In the genomic region with DNA sequence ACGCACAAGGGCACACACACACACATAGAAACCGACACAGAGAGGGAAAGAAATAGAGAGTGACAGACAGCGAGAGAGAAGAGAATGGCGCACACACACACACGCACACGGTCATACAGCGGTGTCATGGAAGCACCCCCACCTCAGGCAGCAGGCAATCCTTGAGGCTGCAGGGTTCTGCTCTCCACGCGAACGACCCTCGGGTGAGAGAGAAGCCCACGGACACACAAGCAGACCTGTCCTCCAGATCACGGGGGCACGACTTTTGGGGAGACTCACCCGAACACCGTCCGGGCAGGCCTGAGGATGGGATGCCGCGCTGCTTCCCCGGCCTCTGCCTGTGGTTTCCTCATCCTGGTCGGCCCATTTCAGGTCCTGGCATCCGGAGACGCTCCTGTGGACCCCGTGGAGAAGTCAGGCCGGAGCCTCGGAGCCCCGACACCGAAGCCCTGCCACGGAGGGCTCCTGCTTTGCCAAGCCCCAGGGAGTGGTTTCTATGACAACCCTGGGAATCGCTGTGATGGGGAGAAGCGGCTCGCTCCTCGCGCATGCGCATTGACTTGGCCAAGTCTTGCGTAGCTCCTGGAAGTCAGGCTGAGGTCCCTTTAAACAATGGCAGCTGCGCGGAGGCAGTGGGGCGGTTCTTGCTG, we compare ENCODE assay signal across 9 cellular contexts.
DNase-seq lines count a peak whose midpoint lies in the region; ATAC-seq, FAIRE-seq and TF ChIP-seq lines count a peak whose summit lies in the region.
"Had no signal": no experiment of that assay in that cellular context is flagged by ENCODE, and none has a peak within 500 bp of the region (broad histone marks: within the 10 kb centered on the region; RNA-seq: fewer than 3 reads in every experiment).

No MANE protein-coding gene starts in this region.

- no peak for TF ChIP-seq CTCF in activated CD8-positive, alpha-beta T cell treated with anti-CD3 and anti-CD28 coated beads for 36 hours (IDR thresholded peaks at IDR 0.05)
- TF ChIP-seq CTCF in astrocyte (IDR thresholded peaks at IDR 0.05; ENCODE audit: insufficient read depth, low read depth, low read length), result no peak

- H3K27ac Mint-ChIP-seq in activated CD8-positive, alpha-beta T cell treated with anti-CD3 and anti-CD28 coated beads for 36 hours, result no peak overlapping the region
- H3K27ac Mint-ChIP-seq in activated CD8-positive, alpha-beta T cell treated with anti-CD3 and anti-CD28 coated beads, Interleukin-2, amount 10 ng/mL, durations not matched to agents 7 days and 5 days, result no peak overlapping the region
- H3K27ac Mint-ChIP-seq in astrocyte (ENCODE audit: unreplicated experiment), result no peak overlapping the region

- intact Hi-C loops in activated CD8-positive, alpha-beta T cell treated with anti-CD3 and anti-CD28 coated beads for 36 hours (cut with micrococcal nuclease), result no loop called here

- H3K4me3 ChIP-seq in astrocyte (ENCODE audit: insufficient read depth, low read depth, low read length), result peak overlapping the region; percentile 51

- H3K36me3 ChIP-seq in astrocyte (ENCODE audit: insufficient read depth, low read length), result no peaks in the 10 kb centered on the region

- no peak overlapping the region for H3K27ac ChIP-seq in astrocyte (ENCODE audit: low read depth, low read length)

- H3K9me3 Mint-ChIP-seq in activated CD8-positive, alpha-beta T cell treated with anti-CD3 and anti-CD28 coated beads for 36 hours, result peaks cover 7% of the 10 kb centered on the region
- no peaks in the 10 kb centered on the region for H3K9me3 Mint-ChIP-seq in activated CD8-positive, alpha-beta T cell treated with anti-CD3 and anti-CD28 coated beads, Interleukin-2, amount 10 ng/mL, durations not matched to agents 7 days and 5 days (ENCODE audit: insufficient read depth)
- peaks cover 4% of the 10 kb centered on the region for H3K9me3 Mint-ChIP-seq in astrocyte (ENCODE audit: unreplicated experiment)

- H3K36me3 Mint-ChIP-seq in activated CD8-positive, alpha-beta T cell treated with anti-CD3 and anti-CD28 coated beads for 36 hours (ENCODE audit: low read depth), result no peaks in the 10 kb centered on the region
- no peaks in the 10 kb centered on the region for H3K36me3 Mint-ChIP-seq in activated CD8-positive, alpha-beta T cell treated with anti-CD3 and anti-CD28 coated beads, Interleukin-2, amount 10 ng/mL, durations not matched to agents 7 days and 5 days (ENCODE audit: low read depth)
- H3K36me3 Mint-ChIP-seq in astrocyte (ENCODE audit: low read depth, unreplicated experiment), result no peaks in the 10 kb centered on the region

- no peaks in the 10 kb centered on the region for H3K9me3 ChIP-seq in astrocyte (ENCODE audit: insufficient read depth, low read depth, low read length)

- H3K4me3 Mint-ChIP-seq in activated CD8-positive, alpha-beta T cell treated with anti-CD3 and anti-CD28 coated beads for 36 hours, result peak overlapping the region; percentile 28
- H3K4me3 Mint-ChIP-seq in activated CD8-positive, alpha-beta T cell treated with anti-CD3 and anti-CD28 coated beads, Interleukin-2, amount 10 ng/mL, durations not matched to agents 7 days and 5 days, result no peak overlapping the region
- H3K4me3 Mint-ChIP-seq in astrocyte (ENCODE audit: unreplicated experiment), result no peak overlapping the region
- H3K4me3 Mint-ChIP-seq: neural crest cell had no signal

- H3K4me2 ChIP-seq in astrocyte (ENCODE audit: low read length), result peak overlapping the region; percentile 81

- H4K20me1 ChIP-seq in astrocyte (ENCODE audit: insufficient read depth, low read length), result no peaks in the 10 kb centered on the region

- POLR2A ChIA-PET in activated CD8-positive, alpha-beta T cell treated with anti-CD3 and anti-CD28 coated beads for 36 hours (lab: Charles Lee), result no interaction called here
- POLR2A ChIA-PET in activated CD8-positive, alpha-beta T cell treated with anti-CD3 and anti-CD28 coated beads, Interleukin-2, amount 10 ng/mL, durations not matched to agents 7 days and 5 days (lab: Charles Lee), result no interaction called here

- H3K27me3 Mint-ChIP-seq in activated CD8-positive, alpha-beta T cell treated with anti-CD3 and anti-CD28 coated beads for 36 hours, result peaks cover 8% of the 10 kb centered on the region
- peaks cover 5% of the 10 kb centered on the region for H3K27me3 Mint-ChIP-seq in activated CD8-positive, alpha-beta T cell treated with anti-CD3 and anti-CD28 coated beads, Interleukin-2, amount 10 ng/mL, durations not matched to agents 7 days and 5 days (ENCODE audit: low read depth)
- no peaks in the 10 kb centered on the region for H3K27me3 Mint-ChIP-seq in astrocyte (ENCODE audit: low read depth, unreplicated experiment)

- CTCF ChIA-PET in activated CD8-positive, alpha-beta T cell treated with anti-CD3 and anti-CD28 coated beads for 36 hours (lab: Charles Lee), result no interaction called here
- CTCF ChIA-PET in activated CD8-positive, alpha-beta T cell treated with anti-CD3 and anti-CD28 coated beads, Interleukin-2, amount 10 ng/mL, durations not matched to agents 7 days and 5 days (lab: Charles Lee), result no interaction called here

- H2AFZ ChIP-seq in astrocyte (ENCODE audit: low read depth, low read length), result peak overlapping the region; percentile 95

- no peaks in the 10 kb centered on the region for H3K27me3 ChIP-seq in astrocyte (ENCODE audit: insufficient read depth, low read length)

- H3K79me2 ChIP-seq in astrocyte (ENCODE audit: insufficient read depth, low read length), result no peaks in the 10 kb centered on the region

- DNase-seq in activated CD8-positive, alpha-beta T cell treated with anti-CD3 and anti-CD28 coated beads for 36 hours, result peak; percentile 20
- DNase-seq in activated CD8-positive, alpha-beta T cell treated with anti-CD3 and anti-CD28 coated beads, Interleukin-2, amount 10 ng/mL, durations not matched to agents 7 days and 5 days, result no peak
- DNase-seq in astrocyte (ENCODE audit: low read depth), result no peak
- DNase-seq in left kidney (ENCODE audit: low read depth, low spot score), result peak; percentile 69
- peak; percentile 30 for DNase-seq in stimulated activated naive CD8-positive, alpha-beta T cell treated with anti-CD3 and anti-CD28 coated beads, Interleukin-15, Interleukin-2, amounts not matched to agents 100 U/mL and 50 U/mL, for 24 hours
- DNase-seq in NCI-H128 (lab: John Stamatoyannopoulos, UW; ENCODE audit: unreplicated experiment), result no peak

- no peak for ATAC-seq in activated CD8-positive, alpha-beta T cell treated with anti-CD3 and anti-CD28 coated beads for 36 hours
- ATAC-seq in activated CD8-positive, alpha-beta T cell treated with anti-CD3 and anti-CD28 coated beads, Interleukin-2, amount 10 ng/mL, durations not matched to agents 7 days and 5 days, result no peak
- peak; percentile 14 for ATAC-seq in stimulated activated naive CD8-positive, alpha-beta T cell treated with anti-CD3 and anti-CD28 coated beads, Interleukin-15, Interleukin-2, amounts not matched to agents 100 U/mL and 50 U/mL, for 24 hours
- ATAC-seq in GM21447 (IDR thresholded peaks at IDR 0.05; ENCODE audit: unreplicated experiment), result no peak
- ATAC-seq in HG03439 (IDR thresholded peaks at IDR 0.05; ENCODE audit: unreplicated experiment), result no peak

- H3K9ac ChIP-seq in astrocyte (ENCODE audit: low read length), result peak overlapping the region; percentile 50

- no peaks in the 10 kb centered on the region for H3K4me1 ChIP-seq in astrocyte (ENCODE audit: insufficient read depth, low read length)

- no peak for FAIRE-seq in astrocyte (lab: Jason Lieb, UNC)

- no peaks in the 10 kb centered on the region for H3K4me1 Mint-ChIP-seq in activated CD8-positive, alpha-beta T cell treated with anti-CD3 and anti-CD28 coated beads for 36 hours (ENCODE audit: low read depth)
- no peaks in the 10 kb centered on the region for H3K4me1 Mint-ChIP-seq in activated CD8-positive, alpha-beta T cell treated with anti-CD3 and anti-CD28 coated beads, Interleukin-2, amount 10 ng/mL, durations not matched to agents 7 days and 5 days (ENCODE audit: low read depth)
- H3K4me1 Mint-ChIP-seq in astrocyte (ENCODE audit: low read depth, unreplicated experiment), result no peaks in the 10 kb centered on the region
- H3K4me1 Mint-ChIP-seq: neural crest cell had no signal

Comparison
In these comparisons a context has a peak if more than half of its experiments do, and no peak if none do; other contexts are left out.
1. DNase-seq: peak in activated CD8-positive, alpha-beta T cell treated with anti-CD3 and anti-CD28 coated beads for 36 hours (single experiment), left kidney (single experiment) and stimulated activated naive CD8-positive, alpha-beta T cell treated with anti-CD3 and anti-CD28 coated beads, Interleukin-15, Interleukin-2, amounts not matched to agents 100 U/mL and 50 U/mL, for 24 hours (single experiment); none in activated CD8-positive, alpha-beta T cell treated with anti-CD3 and anti-CD28 coated beads, Interleukin-2, amount 10 ng/mL, durations not matched to agents 7 days and 5 days (single experiment), astrocyte (single experiment) and NCI-H128 (single experiment).